Comparison of ENCODE assay signal across 7 cellular contexts in the genomic region with DNA sequence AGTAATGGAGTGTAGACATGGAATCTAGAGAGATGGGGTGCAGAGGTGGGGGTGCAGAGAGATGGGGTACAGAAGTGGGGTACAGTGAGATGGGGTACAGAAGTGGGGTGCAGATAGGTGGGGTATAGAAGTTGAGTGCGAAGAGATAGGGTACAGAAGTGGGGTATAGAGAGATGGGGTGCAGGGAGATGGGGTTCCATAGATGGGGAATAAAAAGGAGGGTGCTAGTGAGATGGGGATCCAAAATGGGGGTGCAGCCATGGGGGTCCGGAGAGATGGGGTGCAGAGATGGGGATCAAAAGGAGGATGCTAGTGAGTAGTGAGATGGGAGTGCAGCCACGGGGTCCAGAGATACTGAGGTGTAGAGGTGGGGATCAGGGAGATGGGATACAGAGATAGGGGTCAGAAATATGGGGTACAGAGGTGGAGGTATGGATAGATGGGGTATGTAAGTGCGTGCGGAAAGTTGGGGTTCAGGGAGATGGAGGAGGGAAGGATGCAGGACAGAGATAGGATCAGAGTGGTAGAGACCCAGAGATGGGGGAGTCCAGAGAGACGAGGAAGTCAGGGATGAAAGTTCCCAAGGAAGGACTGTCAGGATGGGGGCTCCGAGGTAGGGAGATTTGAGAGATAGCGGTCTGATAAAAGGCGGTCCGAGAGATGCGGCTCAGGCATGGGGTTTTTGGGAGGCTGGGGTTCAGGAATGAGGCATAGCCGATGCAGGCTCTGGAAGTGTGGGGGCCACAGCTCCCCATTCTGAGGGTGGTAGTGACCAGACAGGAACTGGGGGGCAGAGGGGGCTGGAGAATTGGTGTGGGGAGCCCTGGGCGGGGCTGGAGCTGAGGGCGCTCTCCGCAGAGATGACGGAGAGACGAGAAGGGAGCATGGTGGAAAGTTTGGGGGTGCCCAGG. TPM values are rescaled to one million over a fixed set of nuclear protein-coding genes. Genes with fewer than 3 reads are reported as not detected.
DNase-seq lines count a peak whose midpoint lies in the region; ATAC-seq and TF ChIP-seq lines count a peak whose summit lies in the region.
"Had no signal": no experiment of that assay in that cellular context is flagged by ENCODE, and none has a peak within 500 bp of the region (broad histone marks: within the 10 kb centered on the region; RNA-seq: fewer than 3 reads in every experiment).

No MANE protein-coding gene starts in this region.

- peaks cover 25% of the 10 kb centered on the region for H3K4me1 ChIP-seq in NT2/D1 (ENCODE audit: insufficient read depth, insufficient read length)
- H3K4me1 ChIP-seq in iPS DF 6.9 (ENCODE audit: control insufficient read depth, insufficient read depth, low read length), result peaks cover 2% of the 10 kb centered on the region; the same call in 1 of the 2 replicates

- H3K9me3 ChIP-seq in CD4-positive, alpha-beta T cell (ENCODE audit: control insufficient read depth, low read length), result no peaks in the 10 kb centered on the region
- no peaks in the 10 kb centered on the region; the same call in 1 of the 2 replicates for H3K9me3 ChIP-seq in NT2/D1 (ENCODE audit: insufficient read depth, low read length)
- no peaks in the 10 kb centered on the region for H3K9me3 ChIP-seq in iPS DF 6.9 (ENCODE audit: control insufficient read depth, insufficient read depth, low read length)

- intact Hi-C loops in CD4-positive, alpha-beta T cell (cut with DNase I, micrococcal nuclease), result no loop called here

- 100% methylated on average over 3 of the region's 17 CpGs for WGBS in iPS DF 6.9 (ENCODE audit: insufficient coverage, insufficient read length)

- no peak overlapping the region for H3K27ac ChIP-seq in CD4-positive, alpha-beta T cell (ENCODE audit: low read depth, low read length)
- H3K27ac ChIP-seq in iPS DF 6.9 (ENCODE audit: low read length), result no peak overlapping the region
- no peak overlapping the region for H3K27ac ChIP-seq in substantia nigra (ENCODE audit: low read depth, low read length, poor library complexity, severe bottlenecking)

- H3K27me3 ChIP-seq in CD4-positive, alpha-beta T cell (ENCODE audit: control insufficient read depth, insufficient read depth, low read length), result peaks cover 32% of the 10 kb centered on the region
- H3K27me3 ChIP-seq in NT2/D1 (ENCODE audit: insufficient read depth, insufficient read length), result peaks cover 5% of the 10 kb centered on the region
- H3K27me3 ChIP-seq in iPS DF 6.9 (ENCODE audit: control insufficient read depth, insufficient read depth, low read length), result peaks cover 6% of the 10 kb centered on the region; the same call in 1 of the 2 replicates

- no peaks in the 10 kb centered on the region for H3K9me3 Mint-ChIP-seq in CD4-positive, alpha-beta T cell

- peaks cover 16% of the 10 kb centered on the region for H3K4me1 Mint-ChIP-seq in CD4-positive, alpha-beta T cell (ENCODE audit: low read depth)

- peaks cover 34% of the 10 kb centered on the region for H3K27me3 Mint-ChIP-seq in CD4-positive, alpha-beta T cell

- H3K36me3 Mint-ChIP-seq in CD4-positive, alpha-beta T cell (ENCODE audit: low read depth), result peaks cover 9% of the 10 kb centered on the region

- H3K4me3 Mint-ChIP-seq in CD4-positive, alpha-beta T cell, result peak overlapping the region; percentile 58

- no peak overlapping the region for H3K27ac Mint-ChIP-seq in CD4-positive, alpha-beta T cell

- no peak for DNase-seq in CD4-positive, alpha-beta T cell
- DNase-seq in NT2/D1 (ENCODE audit: low read depth, low spot score) (no peak), iPS DF 6.9 (ENCODE audit: low read depth, low spot score) (no peak), RPMI8226 (no peak), substantia nigra (lab: John Stamatoyannopoulos, UW) (no peak)

- H3K36me3 ChIP-seq in NT2/D1 (ENCODE audit: insufficient read depth, insufficient read length, low read length) (peaks cover 14% of the 10 kb centered on the region), iPS DF 6.9 (ENCODE audit: control insufficient read depth, insufficient read depth, low read length) (no peaks in the 10 kb centered on the region)

- H3K4me3 ChIP-seq in NT2/D1 (ENCODE audit: insufficient read length, low read depth) (peak overlapping the region; percentile 59), iPS DF 6.9 (ENCODE audit: low read length) (peak overlapping the region; percentile 61; the same call in 1 of the 2 replicates)
- H3K4me3 ChIP-seq: lung had no signal

- CTCF ChIA-PET in CD4-positive, alpha-beta T cell (lab: Charles Lee), result interaction anchor here (0.6 to 2.1 kb wide), 15 partner anchors 9 to 178 kb away, joined by 3 to 17 read pairs (median 4); partner anchors contain the start of genes ASF1B, DCAF15, IL27RA and MISP3

- H3K9ac ChIP-seq in NT2/D1 (ENCODE audit: insufficient read length, low read depth), result peak overlapping the region; percentile 52

- POLR2A ChIA-PET in CD4-positive, alpha-beta T cell (lab: Charles Lee), result interaction anchor here (0.9 to 3.3 kb wide), 4 partner anchors 15 to 156 kb away, joined by 3 to 9 read pairs (median 4); partner anchors contain the start of genes IL27RA and RFX1

- no peak for ATAC-seq in CD4-positive, alpha-beta T cell (ENCODE audit: poor library complexity)
- ATAC-seq in GM18907 (IDR thresholded peaks at IDR 0.05; ENCODE audit: unreplicated experiment), result no peak

- TF ChIP-seq CTCF in CD4-positive, alpha-beta T cell (IDR thresholded peaks at IDR 0.05), result no peak

RNA-seq across cellular contexts. Expression of gene PALM3, which starts 3.4 kb away (rescaled TPM):
- under 1 TPM in 1 of 2 experiments, not detected in 1; 0.25 TPM for total RNA-seq in CD4-positive, alpha-beta T cell

RNA-seq across cellular contexts. Expression of gene MISP3, which starts 14.1 kb away (rescaled TPM):
- total RNA-seq in CD4-positive, alpha-beta T cell, result under 1 TPM; 0.39 to 0.49 TPM

RNA-seq across cellular contexts. Expression of gene IL27RA, which starts 26.9 kb away (rescaled TPM):
- total RNA-seq in CD4-positive, alpha-beta T cell, result 10 to 100 TPM; 25.0 to 26.7 TPM

RNA-seq across cellular contexts. Expression of gene C19orf67, which starts 27.1 kb away (rescaled TPM):
- not detected for total RNA-seq in CD4-positive, alpha-beta T cell

RNA-seq across cellular contexts. Expression of gene RLN3, which starts 30.5 kb away (rescaled TPM):
- total RNA-seq in CD4-positive, alpha-beta T cell, result not detected
